ENCODE assay signal across 16 cellular contexts in the genomic region with DNA sequence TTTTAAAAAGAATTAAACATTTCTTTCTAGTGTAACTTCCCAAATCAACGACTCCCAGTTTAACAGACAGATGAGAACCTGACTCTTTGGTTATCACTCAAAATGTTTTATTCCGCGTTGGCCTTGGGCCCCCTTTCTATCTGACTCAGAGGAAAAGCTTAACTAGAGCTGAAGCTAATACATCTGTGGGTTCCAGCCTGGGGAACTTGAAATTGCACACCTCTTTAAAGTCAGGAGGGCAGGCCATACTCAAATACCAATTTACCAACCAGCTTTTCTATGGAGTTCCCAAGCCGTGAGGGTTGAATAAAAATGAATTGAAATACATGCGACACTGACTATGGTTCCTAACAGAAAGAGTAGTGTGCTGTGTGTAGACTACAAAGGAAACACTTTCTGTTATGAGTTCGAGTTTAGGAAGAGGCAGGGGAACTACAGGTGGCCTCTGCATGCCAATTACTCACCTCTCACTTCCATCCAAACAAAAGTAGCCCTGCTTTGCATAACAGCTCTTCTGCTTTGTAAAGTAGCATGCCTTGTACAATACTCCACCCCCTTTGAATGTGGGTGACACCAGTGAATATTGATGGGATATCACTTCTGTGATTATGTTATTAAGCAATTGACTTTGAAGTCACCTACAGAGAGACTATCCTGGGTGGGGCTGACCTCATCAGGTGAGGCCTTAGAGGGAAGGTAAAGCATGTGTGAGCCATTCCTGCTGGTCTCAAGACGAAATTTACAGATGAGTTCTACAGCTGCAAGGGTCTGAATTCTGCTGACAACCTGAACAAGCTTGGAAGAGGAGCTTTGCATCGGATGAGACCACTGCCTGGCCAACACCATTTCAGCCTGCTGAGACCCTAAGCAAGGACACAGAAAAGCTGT.
DNase-seq lines count a peak whose midpoint lies in the region; ATAC-seq lines count a peak whose summit lies in the region.
"Had no signal": no experiment of that assay in that cellular context is flagged by ENCODE, and none has a peak within 500 bp of the region (broad histone marks: within the 10 kb centered on the region; RNA-seq: fewer than 3 reads in every experiment).

No MANE protein-coding gene starts in this region.

- H3K4me1 Mint-ChIP-seq in T-helper 17 cell, result peaks cover 23% of the 10 kb centered on the region

- H3K4me3 Mint-ChIP-seq in T-helper 17 cell, result no peak overlapping the region
- H3K4me3 Mint-ChIP-seq: activated T-cell treated with anti-CD3 and anti-CD28 coated beads, Interleukin-2, amount 50 U/mL, for 24 hours; CD14-positive monocyte had no signal

- no peaks in the 10 kb centered on the region for H3K9me3 ChIP-seq in T-helper 17 cell (ENCODE audit: control insufficient read depth, low read length, poor library complexity, severe bottlenecking)
- H3K9me3 ChIP-seq: tibial artery had no signal

- DNase-seq in T-helper 17 cell (no peak), kidney tubule cell (ENCODE audit: low spot score) (no peak), DMS153 treated with DMSO at 0.1 percent for 48 hours (lab: John Stamatoyannopoulos, UW; ENCODE audit: unreplicated experiment) (no peak)
- DNase-seq: activated CD4-positive, CD25-positive, alpha-beta regulatory T cell; activated T-cell treated with anti-CD3 and anti-CD28 coated beads, Interleukin-2, amount 50 U/mL, for 24 hours; amygdala; occipital lobe; PC-3; stimulated activated CD4-positive, alpha-beta T cell treated with anti-CD3 and anti-CD28 coated beads, Interleukin-12 subunit alpha, Interleukin-12 subunit beta, amount 100 ng/mL, for 4 hours; tibial artery had no signal

- peak overlapping the region; percentile 98 for H3K27ac Mint-ChIP-seq in T-helper 17 cell
- H3K27ac Mint-ChIP-seq: activated T-cell treated with anti-CD3 and anti-CD28 coated beads, Interleukin-2, amount 50 U/mL, for 24 hours; CD14-positive monocyte had no signal

- peaks cover 9% of the 10 kb centered on the region for H3K36me3 Mint-ChIP-seq in T-helper 17 cell (ENCODE audit: low read depth)

- H3K27me3 Mint-ChIP-seq in T-helper 17 cell, result no peaks in the 10 kb centered on the region
- H3K27me3 Mint-ChIP-seq: activated T-cell treated with anti-CD3 and anti-CD28 coated beads, Interleukin-2, amount 50 U/mL, for 24 hours had no signal

- ATAC-seq in GM18870 (IDR thresholded peaks at IDR 0.05; ENCODE audit: unreplicated experiment) (peak; percentile 93), GM21515 (IDR thresholded peaks at IDR 0.05; ENCODE audit: unreplicated experiment) (peak; percentile 85), HG03060 (IDR thresholded peaks at IDR 0.05; ENCODE audit: low read depth, unreplicated experiment) (peak; percentile 92), T-helper 17 cell (no peak), HG02588 (IDR thresholded peaks at IDR 0.05; ENCODE audit: unreplicated experiment) (no peak), HG02610 (IDR thresholded peaks at IDR 0.05; ENCODE audit: unreplicated experiment) (no peak)
- ATAC-seq: PC-3 had no signal

Comparison
In these comparisons a context has a peak if more than half of its experiments do, and no peak if none do; other contexts are left out.
1. ATAC-seq: peak in GM18870 (single experiment), GM21515 (single experiment) and HG03060 (single experiment); none in T-helper 17 cell (single experiment), HG02588 (single experiment) and HG02610 (single experiment).